1 cellular context compared by ENCODE assay signal in the genomic region with DNA sequence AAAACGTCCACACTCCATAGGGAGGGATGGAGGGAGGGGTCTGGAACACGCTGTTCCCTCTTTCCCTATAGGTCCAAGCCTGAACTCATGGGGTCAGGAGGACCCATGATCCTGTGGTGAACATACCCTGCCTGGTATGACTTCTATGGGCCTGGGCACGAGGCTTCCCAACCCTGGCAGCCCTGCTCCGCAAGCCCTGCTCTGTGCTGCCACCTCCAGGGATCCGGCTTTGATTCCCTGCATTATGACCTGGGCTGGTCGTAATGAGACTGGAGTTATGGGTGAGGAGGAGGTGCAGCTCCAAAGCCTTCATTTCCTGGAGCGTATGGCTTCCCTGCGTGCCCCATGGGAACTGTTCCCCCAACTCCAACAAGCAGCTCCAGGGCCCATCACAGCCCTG.
TF ChIP-seq lines count a peak whose summit lies in the region.

No MANE protein-coding gene starts in this region.

TF ChIP-seq in IMR-90, 13 proteins besides CTCF, POLR2A, EP300 and RAD21:
- TF ChIP-seq RCOR1 (IDR thresholded peaks at IDR 0.05; ENCODE audit: insufficient replicate concordance, low read length) (no peak), CHD1 (IDR thresholded peaks at IDR 0.05; ENCODE audit: low read depth, low read length) (no peak), CEBPB (IDR thresholded peaks at IDR 0.05; ENCODE audit: low read depth, low read length) (no peak), FOS (IDR thresholded peaks at IDR 0.05; ENCODE audit: low read depth, low read length) (no peak)
- TF ChIP-seq, protein P1, sequence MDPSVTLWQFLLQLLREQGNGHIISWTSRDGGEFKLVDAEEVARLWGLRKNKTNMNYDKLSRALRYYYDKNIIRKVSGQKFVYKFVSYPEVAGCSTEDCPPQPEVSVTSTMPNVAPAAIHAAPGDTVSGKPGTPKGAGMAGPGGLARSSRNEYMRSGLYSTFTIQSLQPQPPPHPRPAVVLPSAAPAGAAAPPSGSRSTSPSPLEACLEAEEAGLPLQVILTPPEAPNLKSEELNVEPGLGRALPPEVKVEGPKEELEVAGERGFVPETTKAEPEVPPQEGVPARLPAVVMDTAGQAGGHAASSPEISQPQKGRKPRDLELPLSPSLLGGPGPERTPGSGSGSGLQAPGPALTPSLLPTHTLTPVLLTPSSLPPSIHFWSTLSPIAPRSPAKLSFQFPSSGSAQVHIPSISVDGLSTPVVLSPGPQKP (IDR thresholded peaks at IDR 0.05; ENCODE audit: borderline replicate concordance, low read depth, low read length): no peak
